10 cellular contexts compared by ENCODE assay signal in genomic region chr22:35446365-35446764, GRCh38. TPM values are rescaled to one million over a fixed set of nuclear protein-coding genes. Genes with fewer than 3 reads are reported as not detected.
A peak's percentile ranks its signal among the peaks of the same experiment; 100 is the strongest.
DNase-seq lines count a peak whose midpoint lies in the region; ATAC-seq, FAIRE-seq and TF ChIP-seq lines count a peak whose summit lies in the region.
"Had no signal": no experiment of that assay in that cellular context is flagged by ENCODE, and none has a peak within 500 bp of the region (broad histone marks: within the 10 kb centered on the region; RNA-seq: fewer than 3 reads in every experiment).

No MANE protein-coding gene starts in this region.

- no peak overlapping the region for H3K4me2 ChIP-seq in K562 (ENCODE audit: insufficient read depth, low read length)
- H3K4me2 ChIP-seq in keratinocyte (ENCODE audit: control insufficient read depth, extremely low read depth, insufficient read depth, low read depth, low read length), result no peak overlapping the region

- in situ Hi-C loops in K562 (cut with MboI), result no loop called here

- dilution Hi-C loops in keratinocyte (cut with MboI; ENCODE audit: extremely low pct_ligation_motif_present, low sequenced_read_pairs), result no loop called here

- no peaks in the 10 kb centered on the region for H3K36me3 Mint-ChIP-seq in HFFc6 (ENCODE audit: low read depth)

- TF ChIP-seq CTCF in HFFc6 (IDR thresholded peaks at IDR 0.05) (no peak), K562 (IDR thresholded peaks at IDR 0.05 in 2 of 3, conservative IDR thresholded peaks at IDR 0.05 in 1 of 3; ENCODE audit: insufficient read depth in 2 of 3, low read depth in 1 of 3, low read length in 3 of 3) (no peak), keratinocyte (optimal IDR thresholded peaks at IDR 0.05 in 1 of 3, IDR thresholded peaks at IDR 0.05 in 1 of 3, conservative IDR thresholded peaks at IDR 0.05 in 1 of 3; ENCODE audit: extremely low read depth in 1 of 3, insufficient read depth in 2 of 3, low read length in 3 of 3) (no peak)

- H3K27ac Mint-ChIP-seq in HFFc6, result peak overlapping the region; percentile 90

- H3K4me1 Mint-ChIP-seq in HFFc6 (ENCODE audit: low read depth), result peaks cover 16% of the 10 kb centered on the region

- WGBS in K562 (ENCODE audit: insufficient coverage, low coverage, missing lambda C conversion rate), result 73% methylated on average over 2 of the region's 13 CpGs
- 90% methylated on average over 13 of the region's 13 CpGs for WGBS in right cardiac atrium

- FAIRE-seq in K562 (lab: Jason Lieb, UNC) (no peak), keratinocyte (lab: Jason Lieb, UNC) (peak; percentile 49)

- peak; percentile 86 for DNase-seq in HFFc6
- no peak for DNase-seq in K562 (ENCODE audit: extremely low read depth in 1 of 4, low spot score in 3 of 4)
- DNase-seq in keratinocyte (ENCODE audit: low read depth, low spot score), result peak; percentile 26
- peak; percentile 61 for DNase-seq in stromal cell of bone marrow (ENCODE audit: low read depth)
- no peak for DNase-seq in activated T-cell treated with anti-CD3 and anti-CD28 coated beads, Interleukin-2, amount 50 U/mL, for 48 hours
- no peak for DNase-seq in right cardiac atrium
- DNase-seq in HuH-7 (ENCODE audit: low spot score), result no peak
- DNase-seq: activated CD4-positive, alpha-beta T cell treated with anti-CD3 and anti-CD28 coated beads, Interleukin-2, amount 50 U/mL, for 48 hours; head of caudate nucleus had no signal

- POLR2A ChIA-PET in K562 (lab: Yijun Ruan, JAX), result no interaction called here

- no peaks in the 10 kb centered on the region for H3K9me3 ChIP-seq in K562 (replicated peaks; ENCODE audit: control insufficient read depth, insufficient read depth, low read depth, low read length)
- no peaks in the 10 kb centered on the region for H3K9me3 ChIP-seq in keratinocyte (ENCODE audit: control insufficient read depth, low read depth, low read length)
- H3K9me3 ChIP-seq in right cardiac atrium (ENCODE audit: control insufficient read depth, low read length), result no peaks in the 10 kb centered on the region

- H3K4me3 Mint-ChIP-seq in HFFc6, result peak overlapping the region; percentile 46; the same call in 1 of the 2 replicates

- H3K4me1 ChIP-seq in K562 (replicated peaks in 1 of 2; ENCODE audit: control insufficient read depth in 2 of 2, insufficient read depth in 2 of 2, low read length in 2 of 2) (peaks cover 7 to 17% of the 10 kb centered on the region in 2 experiments; a peak in 4 of 5 replicates), keratinocyte (ENCODE audit: control insufficient read depth, extremely low read depth, insufficient read depth, low read length) (peaks cover 25% of the 10 kb centered on the region), right cardiac atrium (ENCODE audit: control insufficient read depth, insufficient read depth, low read length) (no peaks in the 10 kb centered on the region)

- ATAC-seq in K562, result no peak
- ATAC-seq in right cardiac atrium, result no peak
- no peak for ATAC-seq in HG03565 (IDR thresholded peaks at IDR 0.05; ENCODE audit: unreplicated experiment)

- H3K27me3 Mint-ChIP-seq in HFFc6 (ENCODE audit: insufficient read depth), result peaks cover 3% of the 10 kb centered on the region

- H2AFZ ChIP-seq in K562 (ENCODE audit: low read depth, low read length), result no peak overlapping the region
- no peak overlapping the region for H2AFZ ChIP-seq in keratinocyte (ENCODE audit: control insufficient read depth, low read length)

- CTCF ChIA-PET in K562 (lab: Yijun Ruan, JAX; ENCODE audit: low intra/inter-chr PET ratio), result no interaction called here

- no peaks in the 10 kb centered on the region for H3K9me3 Mint-ChIP-seq in HFFc6

- no peak for TF ChIP-seq POLR2A in K562 (conservative IDR thresholded peaks at IDR 0.05)

- H3K4me3 ChIP-seq in K562 (no peak overlapping the region), keratinocyte (ENCODE audit: control insufficient read depth in 2 of 3, extremely low read depth in 1 of 3, insufficient read depth in 2 of 3, low read depth in 1 of 3, low read length in 3 of 3) (no peak overlapping the region), right cardiac atrium (ENCODE audit: low read length) (no peak overlapping the region)

- H3K27me3 ChIP-seq in K562 (ENCODE audit: control insufficient read depth in 2 of 2, insufficient read depth in 2 of 2, low read length in 2 of 2) (no peaks in the 10 kb centered on the region), keratinocyte (ENCODE audit: control insufficient read depth, extremely low read depth, insufficient read depth, low read length) (no peaks in the 10 kb centered on the region), right cardiac atrium (ENCODE audit: control insufficient read depth, insufficient read depth) (no peaks in the 10 kb centered on the region)

- H3K9ac ChIP-seq in K562 (ENCODE audit: insufficient read depth in 1 of 2, low read depth in 2 of 2, low read length in 2 of 2), result no peak overlapping the region
- no peak overlapping the region for H3K9ac ChIP-seq in keratinocyte (ENCODE audit: control insufficient read depth, extremely low read depth, insufficient read depth, low read length)

- no peak for TF ChIP-seq EP300 in K562 (IDR thresholded peaks at IDR 0.05; ENCODE audit: low read length)

- H3K27ac ChIP-seq in K562 (ENCODE audit: extremely low read depth, low read depth, low read length) (no peak overlapping the region), keratinocyte (ENCODE audit: control insufficient read depth, insufficient read depth, low read length) (no peak overlapping the region), right cardiac atrium (ENCODE audit: low read length) (no peak overlapping the region)

- H3K36me3 ChIP-seq in K562 (ENCODE audit: control insufficient read depth, insufficient read depth, low read length), result peaks cover 14% of the 10 kb centered on the region; the same call in 1 of the 3 replicates
- H3K36me3 ChIP-seq in keratinocyte (ENCODE audit: control insufficient read depth in 2 of 2, extremely low read depth in 1 of 2, insufficient read depth in 2 of 2, low read length in 2 of 2), result no peaks in the 10 kb centered on the region

- H4K20me1 ChIP-seq in K562 (replicated peaks; ENCODE audit: control insufficient read depth, insufficient read depth, low read length), result no peaks in the 10 kb centered on the region
- H4K20me1 ChIP-seq in keratinocyte (ENCODE audit: control insufficient read depth, extremely low read depth, insufficient read depth, low read length), result peaks cover 6% of the 10 kb centered on the region

- H3K9me1 ChIP-seq in K562 (ENCODE audit: control insufficient read depth, insufficient read depth, low read length) (no peaks in the 10 kb centered on the region), keratinocyte (ENCODE audit: control insufficient read depth, extremely low read depth, insufficient read depth, low read length) (no peaks in the 10 kb centered on the region)

- no peak for TF ChIP-seq RAD21 in K562 (CRISPR knock-in tag; conservative IDR thresholded peaks at IDR 0.05 in 1 of 2, IDR thresholded peaks at IDR 0.05 in 1 of 2)

- intact Hi-C loops in K562 (cut with micrococcal nuclease) (no loop called here), right cardiac atrium (cut with DNase I) (no loop called here)

- H3K79me2 ChIP-seq in K562 (ENCODE audit: control insufficient read depth, insufficient read depth, low read length) (no peaks in the 10 kb centered on the region), keratinocyte (ENCODE audit: control insufficient read depth, insufficient read depth, low read length) (no peaks in the 10 kb centered on the region)

- BruUV-seq in K562 (replicated peaks; lab: Mats Ljungman, UMichigan), result no TSS peak

TF ChIP-seq in K562, 482 proteins besides CTCF, POLR2A, EP300 and RAD21 (continues in another document):
- TF ChIP-seq EGR1 (conservative IDR thresholded peaks at IDR 0.05) (0 out of 2 replicates have a peak, but pooled peaks have one; percentile 20), FOSL1 (tag; conservative IDR thresholded peaks at IDR 0.05) (peak; percentile 90)

RNA-seq across cellular contexts. Expression of gene MCM5, which starts 46.4 kb away (rescaled TPM):
- 10 to 100 TPM; 41.1 to 96.3 (median 79.9) TPM for total RNA-seq in HFFc6 (2021; fragmentation: NEBNext Ultra II Directional; extraction: Animal tissue kit (Norgen Biotek cat#: 25700))
- total RNA-seq in K562 (2011; cell fraction: chromatin; rRNA removed; ENCODE audit: low replicate concordance), result 102 and 198 TPM in 2 replicates
- 132 and 145 TPM in 2 replicates for total RNA-seq in K562 (2011; cell fraction: nucleolus; rRNA removed)
- total RNA-seq in K562 (2011; cell fraction: nucleoplasm; rRNA removed), result 131 and 138 TPM in 2 replicates
- total RNA-seq in K562 (2014; rRNA removed), result 102 and 119 TPM in 2 replicates
- total RNA-seq in K562 (2014; rRNA removed; fragmentation: Illumina TruSeq; extraction: Trizol), result 35.3 and 53.6 TPM in 2 replicates
- total RNA-seq in K562 (2015; rRNA removed; fragmentation: Illumina TruSeq; extraction: Trizol), result 64.2 and 66.9 TPM in 2 replicates
- total RNA-seq in K562 (2021), result 173 and 180 TPM in 2 replicates
- polyA plus RNA-seq in K562 (2011; rRNA removed), result 66.1 and 116 TPM in 2 replicates
- 55.6 and 87.5 TPM in 2 replicates for polyA plus RNA-seq in K562 (2011; cell fraction: cytosol; rRNA removed)
- polyA plus RNA-seq in K562 (2011; cell fraction: nucleus; rRNA removed), result 193 and 217 TPM in 2 replicates
- polyA plus RNA-seq in K562 (2012), result 118 and 169 TPM in 2 replicates
- 65.1 and 91.4 TPM in 2 replicates for polyA plus RNA-seq in K562 (2014; fragmentation: Illumina TruSeq; extraction: Trizol)
- 10 to 100 TPM in 1 of 2 experiments, 1 to 10 TPM in 1; 5.6 to 11.8 TPM for polyA plus RNA-seq in K562 (2014; fragmentation: Nextera tagmentation; extraction: Ambion mirVana)
- polyA plus RNA-seq in K562 (2014; rRNA removed), result 72.4 and 73.5 TPM in 2 replicates
- polyA minus RNA-seq in K562 (2011; rRNA and poly(A)+ RNA removed), result 76.7 and 97.6 TPM in 2 replicates
- 111 and 112 TPM in 2 replicates for polyA minus RNA-seq in K562 (2011; cell fraction: cytosol; rRNA and poly(A)+ RNA removed)
- 71.9 and 112 TPM in 2 replicates for polyA minus RNA-seq in K562 (2011; cell fraction: nucleus; rRNA and poly(A)+ RNA removed)
- polyA plus RNA-seq in keratinocyte, result 10.6 to 31.1 TPM (median 24.4 TPM) in 3 replicates
- 2.7 TPM for polyA plus RNA-seq in keratinocyte (2011; ENCODE audit: low read depth)
- 6.5 and 9.5 TPM in 2 replicates for polyA plus RNA-seq in keratinocyte (2011; cell fraction: cytosol; rRNA removed)
- 10.3 and 13.1 TPM in 2 replicates for polyA plus RNA-seq in keratinocyte (2011; cell fraction: nucleus; rRNA removed)
- 3.2 and 38.1 TPM in 2 replicates for polyA plus RNA-seq in keratinocyte (2012; ENCODE audit: low replicate concordance)
- 22.6 to 45.8 TPM (median 45.6 TPM) in 3 replicates for polyA minus RNA-seq in keratinocyte
- 17.8 TPM for polyA minus RNA-seq in keratinocyte (2011; cell fraction: cytosol; rRNA and poly(A)+ RNA removed)
- polyA minus RNA-seq in keratinocyte (2011; cell fraction: nucleus; rRNA and poly(A)+ RNA removed), result 14.0 and 14.7 TPM in 2 replicates
- 10 to 100 TPM in 2 of 4 donors, 1 to 10 TPM in 2; 7.4 to 15.8 (median 11.0) TPM for total RNA-seq in right cardiac atrium
- 7.3 TPM for polyA plus RNA-seq in right cardiac atrium

Comparison
In these comparisons a context has a peak if more than half of its experiments do, and no peak if none do; other contexts are left out.
1. DNase-seq: peak in HFFc6 (single experiment), keratinocyte (single experiment) and stromal cell of bone marrow (single experiment); none in K562 (0 of 4), activated T-cell treated with anti-CD3 and anti-CD28 coated beads, Interleukin-2, amount 50 U/mL, for 48 hours (0 of 2), right cardiac atrium (0 of 3) and HuH-7 (single experiment).